16 cellular contexts compared by ENCODE assay signal in the genomic region with DNA sequence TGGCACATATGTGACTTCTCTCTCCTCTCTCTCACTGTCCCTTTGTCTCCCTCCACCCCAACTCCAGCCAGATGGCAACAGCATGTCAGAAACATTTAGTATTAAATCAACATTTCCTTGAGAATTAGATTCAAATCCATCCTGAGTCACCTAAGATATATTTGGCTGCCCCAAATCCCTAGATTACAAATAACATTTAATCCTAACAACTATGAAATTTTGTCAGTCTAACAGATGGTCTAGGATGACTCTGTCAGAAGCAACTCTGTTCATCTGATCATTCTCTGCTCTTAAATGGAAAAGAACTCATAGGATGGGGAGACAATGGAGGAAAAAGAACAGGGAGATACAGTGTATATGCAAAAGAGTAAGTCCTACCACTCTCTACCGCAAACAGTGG.
"Had no signal": no experiment of that assay in that cellular context is flagged by ENCODE, and none has a peak within 500 bp of the region (broad histone marks: within the 10 kb centered on the region; RNA-seq: fewer than 3 reads in every experiment).

No MANE protein-coding gene starts in this region.

- H3K4me1 ChIP-seq: testis had no signal

- DNase-seq: activated CD4-positive, alpha-beta T cell treated with anti-CD3 and anti-CD28 coated beads, Interleukin-2, amount 50 U/mL, for 1 hour; activated CD4-positive, CD25-positive, alpha-beta regulatory T cell; activated naive CD4-positive, alpha-beta T cell treated with anti-CD3 and anti-CD28 coated beads, Interleukin-2, amount 10 ng/mL, durations not matched to agents 7 days and 5 days; activated T-cell treated with anti-CD3 and anti-CD28 coated beads for 4 hours; hippocampal formation; kidney glomerular epithelial cell; mucosa of descending colon; psoas muscle; right lobe of liver; stimulated activated CD4-positive, alpha-beta T cell treated with anti-CD3 and anti-CD28 coated beads, Interleukin-12 subunit alpha, Interleukin-12 subunit beta, amount 100 ng/mL, for 4 hours; stimulated activated naive CD8-positive, alpha-beta T cell treated with anti-CD3 and anti-CD28 coated beads, Interleukin-15, Interleukin-2, amounts not matched to agents 100 U/mL and 50 U/mL, for 24 hours; T-helper 17 cell; testis had no signal

- ATAC-seq: activated T-helper 17 cell treated with anti-CD3 and anti-CD28 coated beads, Interleukin-2, amount 50 U/mL, for 72 hours; mucosa of descending colon; natural killer cell treated with Interleukin-12 subunit alpha and Interleukin-12 subunit beta and Interleukin-15 and Interleukin-18, amount 100 ng/mL, for 72 hours; stimulated activated naive CD8-positive, alpha-beta T cell treated with anti-CD3 and anti-CD28 coated beads, Interleukin-15, Interleukin-2, amounts not matched to agents 100 U/mL and 50 U/mL, for 24 hours; T-helper 17 cell had no signal

- H3K4me3 ChIP-seq: lung, mucosa of descending colon, psoas muscle, right lobe of liver, testis had no signal

- H3K27me3 ChIP-seq: right lobe of liver, testis had no signal

- H3K27ac ChIP-seq: psoas muscle, right lobe of liver, testis had no signal

- H3K36me3 ChIP-seq: right lobe of liver had no signal
